Comparison of ENCODE assay signal across 10 cellular contexts in genomic region chr3:171876651-171877272, GRCh38. TPM values are rescaled to one million over a fixed set of nuclear protein-coding genes. Genes with fewer than 3 reads are reported as not detected.
A peak's percentile ranks its signal among the peaks of the same experiment; 100 is the strongest.
DNase-seq lines count a peak whose midpoint lies in the region; ATAC-seq and TF ChIP-seq lines count a peak whose summit lies in the region.
"Had no signal": no experiment of that assay in that cellular context is flagged by ENCODE, and none has a peak within 500 bp of the region (broad histone marks: within the 10 kb centered on the region; RNA-seq: fewer than 3 reads in every experiment).

No MANE protein-coding gene starts in this region.

- H3K9me3 ChIP-seq in RWPE2 (ENCODE audit: severe bottlenecking): no peaks in the 10 kb centered on the region
- H3K9me3 ChIP-seq in body of pancreas: no peaks in the 10 kb centered on the region

- no peak overlapping the region for H3K27ac Mint-ChIP-seq in stimulated activated naive CD8-positive, alpha-beta T cell treated with anti-CD3 and anti-CD28 coated beads, Interleukin-15, amount 100 ng/mL, for 72 hours
- H3K27ac Mint-ChIP-seq: nephron progenitor cell had no signal

- peak; percentile 23 for DNase-seq in NOMO-1 treated with DMSO at 0.1 percent for 48 hours (lab: John Stamatoyannopoulos, UW; ENCODE audit: unreplicated experiment)
- no peak for DNase-seq in NOMO-1 treated with dmso at 0.1 percent for 144 hours (lab: John Stamatoyannopoulos, UW; ENCODE audit: unreplicated experiment)
- no peak for DNase-seq in RWPE2 (ENCODE audit: low spot score)
- DNase-seq in fibroblast of the aortic adventitia (ENCODE audit: low read depth): peak; percentile 99
- no peak for DNase-seq in stimulated activated naive CD8-positive, alpha-beta T cell treated with anti-CD3 and anti-CD28 coated beads, Interleukin-15, amount 100 ng/mL, for 72 hours
- DNase-seq in SHP77 (lab: John Stamatoyannopoulos, UW): no peak
- DNase-seq in NCI-H2029 (lab: John Stamatoyannopoulos, UW): no peak
- DNase-seq in body of pancreas: no peak
- DNase-seq: nephron progenitor cell, SHP77 treated with DMSO at 0.1 percent for 48 hours had no signal

- WGBS in body of pancreas, 2 donors: 69% methylated on average over 6 of the region's 6 CpGs

- peaks cover 22% of the 10 kb centered on the region for H3K4me1 Mint-ChIP-seq in stimulated activated naive CD8-positive, alpha-beta T cell treated with anti-CD3 and anti-CD28 coated beads, Interleukin-15, amount 100 ng/mL, for 72 hours

- H3K4me1 ChIP-seq in RWPE2 (ENCODE audit: insufficient read depth, poor library complexity, severe bottlenecking) (peaks cover 39% of the 10 kb centered on the region), body of pancreas (peaks cover 18% of the 10 kb centered on the region)

- no peaks in the 10 kb centered on the region for H3K27me3 ChIP-seq in RWPE2 (ENCODE audit: insufficient read depth, poor library complexity, severe bottlenecking)
- no peaks in the 10 kb centered on the region for H3K27me3 ChIP-seq in body of pancreas

- intact Hi-C loops in body of pancreas (cut with DNase I): no loop called here

- no peak overlapping the region for H3K4me3 Mint-ChIP-seq in stimulated activated naive CD8-positive, alpha-beta T cell treated with anti-CD3 and anti-CD28 coated beads, Interleukin-15, amount 100 ng/mL, for 72 hours
- H3K4me3 Mint-ChIP-seq: nephron progenitor cell had no signal

- TF ChIP-seq CTCF in RWPE2 (IDR thresholded peaks at IDR 0.05; ENCODE audit: poor library complexity, severe bottlenecking): no peak
- no peak for TF ChIP-seq CTCF in fibroblast of the aortic adventitia (IDR thresholded peaks at IDR 0.05; ENCODE audit: insufficient read depth, low read length)
- TF ChIP-seq CTCF in body of pancreas (IDR thresholded peaks at IDR 0.05): no peak

- no peaks in the 10 kb centered on the region for H3K9me3 Mint-ChIP-seq in stimulated activated naive CD8-positive, alpha-beta T cell treated with anti-CD3 and anti-CD28 coated beads, Interleukin-15, amount 100 ng/mL, for 72 hours
- H3K9me3 Mint-ChIP-seq: nephron progenitor cell had no signal

- H3K36me3 ChIP-seq in RWPE2 (ENCODE audit: low read depth): no peaks in the 10 kb centered on the region
- H3K36me3 ChIP-seq in body of pancreas (replicated peaks in 1 of 2; ENCODE audit: insufficient read depth in 1 of 2, low read depth in 2 of 2): no peaks in the 10 kb centered on the region

- peaks cover 18% of the 10 kb centered on the region for H3K27me3 Mint-ChIP-seq in stimulated activated naive CD8-positive, alpha-beta T cell treated with anti-CD3 and anti-CD28 coated beads, Interleukin-15, amount 100 ng/mL, for 72 hours

- no peak for TF ChIP-seq POLR2A in body of pancreas (IDR thresholded peaks at IDR 0.05)

- H3K27ac ChIP-seq in RWPE2 (ENCODE audit: poor library complexity, severe bottlenecking): peak overlapping the region; percentile 95
- H3K27ac ChIP-seq in body of pancreas: no peak overlapping the region

- H3K4me3 ChIP-seq in RWPE2 (ENCODE audit: severe bottlenecking) (no peak overlapping the region), fibroblast of the aortic adventitia (ENCODE audit: low read depth, low read length) (no peak overlapping the region), body of pancreas (no peak overlapping the region)

- ATAC-seq in RWPE2 (ENCODE audit: low read depth): peak; percentile 77
- ATAC-seq in stimulated activated naive CD8-positive, alpha-beta T cell treated with anti-CD3 and anti-CD28 coated beads, Interleukin-15, amount 100 ng/mL, for 72 hours: peak; percentile 81
- no peak for ATAC-seq in body of pancreas

RNA-seq across cellular contexts. Expression of gene TMEM212, which starts 33.6 kb away (rescaled TPM):
- total RNA-seq in fibroblast of the aortic adventitia (ENCODE audit: low replicate concordance) (not detected in 2 replicates), body of pancreas (not detected)

Comparison
In these comparisons a context has a peak if more than half of its experiments do, and no peak if none do; other contexts are left out.
1. DNase-seq: peak in NOMO-1 treated with DMSO at 0.1 percent for 48 hours (single experiment) and fibroblast of the aortic adventitia (single experiment); none in NOMO-1 treated with dmso at 0.1 percent for 144 hours (single experiment), RWPE2 (single experiment), stimulated activated naive CD8-positive, alpha-beta T cell treated with anti-CD3 and anti-CD28 coated beads, Interleukin-15, amount 100 ng/mL, for 72 hours (0 of 2), SHP77 (0 of 2), NCI-H2029 (single experiment) and body of pancreas (0 of 4).